Comparison of ENCODE assay signal across 8 cellular contexts in the genomic region with DNA sequence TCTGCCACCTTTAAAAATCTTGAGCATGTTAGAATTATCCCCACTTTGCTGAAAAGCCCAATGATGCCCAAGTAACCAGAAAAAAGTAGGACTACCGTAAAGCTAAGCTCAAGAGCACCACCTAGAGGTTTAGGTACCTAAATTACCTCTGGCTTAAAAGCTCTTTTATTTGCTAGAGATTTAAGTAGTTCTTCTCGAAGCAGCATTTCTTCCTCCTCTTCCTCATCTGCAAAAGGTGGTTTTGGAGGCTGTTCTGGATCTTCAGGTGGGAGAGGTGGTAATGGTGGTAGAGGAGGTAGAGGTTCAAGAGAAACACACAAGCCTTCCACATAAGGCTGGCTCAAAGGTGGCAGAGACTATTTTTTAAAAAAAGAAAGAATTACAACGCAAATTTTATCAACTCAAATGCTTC. TPM values are rescaled to one million over a fixed set of nuclear protein-coding genes. Genes with fewer than 3 reads are reported as not detected.
A peak's percentile ranks its signal among the peaks of the same experiment; 100 is the strongest.
DNase-seq lines count a peak whose midpoint lies in the region; ATAC-seq and TF ChIP-seq lines count a peak whose summit lies in the region.

No MANE protein-coding gene starts in this region.

- H3K4me2 ChIP-seq in KMS-11 (no peak overlapping the region), OCI-LY3 (ENCODE audit: low read length) (no peak overlapping the region)

- H3K4me3 ChIP-seq in KMS-11 (IDR thresholded peaks at IDR 0.05; ENCODE audit: insufficient read depth, low read depth, low read length) (no peak overlapping the region), OCI-LY3 (ENCODE audit: low read length) (no peak overlapping the region), breast epithelium (no peak overlapping the region), uterus (no peak overlapping the region)

- H3K36me3 ChIP-seq in KMS-11 (ENCODE audit: insufficient read depth) (peaks cover 41% of the 10 kb centered on the region; the same call in 1 of the 2 replicates), OCI-LY3 (replicated peaks; ENCODE audit: low read depth, low read length) (peaks cover 46% of the 10 kb centered on the region), breast epithelium (no peaks in the 10 kb centered on the region), uterus (no peaks in the 10 kb centered on the region)

- no peak overlapping the region for H3K27ac ChIP-seq in KMS-11
- no peak overlapping the region for H3K27ac ChIP-seq in OCI-LY3 (ENCODE audit: low read length)
- H3K27ac ChIP-seq in breast epithelium = no peak overlapping the region
- H3K27ac ChIP-seq in uterus = no peak overlapping the region

- H4K20me1 ChIP-seq in KMS-11 (ENCODE audit: insufficient read depth) (no peaks in the 10 kb centered on the region), OCI-LY3 (ENCODE audit: insufficient read depth, low read length) (0 out of 2 replicates have a peak, but pooled peaks cover 3% of the 10 kb centered on the region)

- peaks cover 8% of the 10 kb centered on the region for H3K4me1 ChIP-seq in KMS-11 (ENCODE audit: low read depth, poor library complexity, severe bottlenecking)
- no peaks in the 10 kb centered on the region for H3K4me1 ChIP-seq in OCI-LY3 (ENCODE audit: low read length)
- H3K4me1 ChIP-seq in breast epithelium = no peaks in the 10 kb centered on the region
- no peaks in the 10 kb centered on the region for H3K4me1 ChIP-seq in uterus

- TF ChIP-seq POLR2A in breast epithelium (IDR thresholded peaks at IDR 0.05) (no peak), uterus (IDR thresholded peaks at IDR 0.05) (no peak)

- H2AFZ ChIP-seq in KMS-11 (ENCODE audit: low read depth) (no peak overlapping the region), OCI-LY3 (ENCODE audit: low read depth, low read length) (no peak overlapping the region)

- no peaks in the 10 kb centered on the region for H3K9me3 ChIP-seq in OCI-LY3 (ENCODE audit: insufficient read depth, low read length)
- no peaks in the 10 kb centered on the region for H3K9me3 ChIP-seq in breast epithelium
- no peaks in the 10 kb centered on the region for H3K9me3 ChIP-seq in uterus

- ATAC-seq in GM18909 (IDR thresholded peaks at IDR 0.05; ENCODE audit: poor library complexity, unreplicated experiment) = peak; percentile 68
- ATAC-seq in left lobe of liver = peak; percentile 84

- no peaks in the 10 kb centered on the region for H3K79me2 ChIP-seq in KMS-11 (ENCODE audit: insufficient read depth, low read depth)
- peaks cover 3% of the 10 kb centered on the region for H3K79me2 ChIP-seq in OCI-LY3 (ENCODE audit: low read length)

- no peak overlapping the region for H3K9ac ChIP-seq in KMS-11
- no peak overlapping the region for H3K9ac ChIP-seq in OCI-LY3 (ENCODE audit: low read length)

- TF ChIP-seq CTCF in KMS-11 (conservative IDR thresholded peaks at IDR 0.05; ENCODE audit: low read depth, low read length) = peak; percentile 97
- TF ChIP-seq CTCF in OCI-LY3 (IDR thresholded peaks at IDR 0.05; ENCODE audit: low read depth, low read length) = peak; percentile 77
- peak; percentile 36 to 56 (median 45) for TF ChIP-seq CTCF in breast epithelium (IDR thresholded peaks at IDR 0.05)
- peak; percentile 42 to 63 (median 48) for TF ChIP-seq CTCF in uterus (IDR thresholded peaks at IDR 0.05)

- intact Hi-C loops in breast epithelium (cut with DNase I; ENCODE audit: low total_unique reads) = no loop called here
- intact Hi-C loops in uterus (cut with DNase I; ENCODE audit: low total_unique reads) = no loop called here

- peak; percentile 16 for DNase-seq in COLO668 (lab: John Stamatoyannopoulos, UW; ENCODE audit: unreplicated experiment)
- DNase-seq in breast epithelium (ENCODE audit: low spot score in 2 of 2) = no peak
- DNase-seq in left lobe of liver (ENCODE audit: low spot score) = no peak
- DNase-seq in uterus = no peak
- no peak for DNase-seq in 8988T

- H3K27me3 ChIP-seq in KMS-11 (ENCODE audit: insufficient read depth, low read depth) (no peaks in the 10 kb centered on the region), OCI-LY3 (ENCODE audit: low read depth, low read length) (no peaks in the 10 kb centered on the region), breast epithelium (no peaks in the 10 kb centered on the region), uterus (no peaks in the 10 kb centered on the region)

RNA-seq across cellular contexts. Expression of a gene that starts 26.9 kb away (rescaled TPM):
- total RNA-seq in breast epithelium = 10 to 100 TPM; 79.2 to 92.9 (median 88.5) TPM
- total RNA-seq in left lobe of liver = 13.4 TPM
- 10 to 100 TPM; 12.6 to 80.7 (median 51.2) TPM for total RNA-seq in uterus

RNA-seq across cellular contexts. Expression of a gene that starts 27.4 kb away (rescaled TPM):
- total RNA-seq in breast epithelium (1 to 10 TPM; 2.6 to 8.2 (median 2.6) TPM), left lobe of liver (1.4 TPM), uterus (10 to 100 TPM in 1 of 4 donors, 1 to 10 TPM in 2, under 1 TPM in 1; 0.88 to 12.8 (median 5.4) TPM)

RNA-seq across cellular contexts. Expression of a gene that starts 49.2 kb away (rescaled TPM):
- total RNA-seq in breast epithelium (10 to 100 TPM; 13.0 to 29.0 (median 13.4) TPM), left lobe of liver (21.5 TPM), uterus (10 to 100 TPM; 10.6 to 35.9 (median 20.1) TPM)

Comparison
In these comparisons a context has a peak if more than half of its experiments do, and no peak if none do; other contexts are left out.
1. CTCF ChIP-seq: peak in every context shown above with its lines; median percentile 97 in KMS-11; 77 in OCI-LY3; 48 in uterus; 45 in breast epithelium.